8 cellular contexts compared by ENCODE assay signal in the genomic region with DNA sequence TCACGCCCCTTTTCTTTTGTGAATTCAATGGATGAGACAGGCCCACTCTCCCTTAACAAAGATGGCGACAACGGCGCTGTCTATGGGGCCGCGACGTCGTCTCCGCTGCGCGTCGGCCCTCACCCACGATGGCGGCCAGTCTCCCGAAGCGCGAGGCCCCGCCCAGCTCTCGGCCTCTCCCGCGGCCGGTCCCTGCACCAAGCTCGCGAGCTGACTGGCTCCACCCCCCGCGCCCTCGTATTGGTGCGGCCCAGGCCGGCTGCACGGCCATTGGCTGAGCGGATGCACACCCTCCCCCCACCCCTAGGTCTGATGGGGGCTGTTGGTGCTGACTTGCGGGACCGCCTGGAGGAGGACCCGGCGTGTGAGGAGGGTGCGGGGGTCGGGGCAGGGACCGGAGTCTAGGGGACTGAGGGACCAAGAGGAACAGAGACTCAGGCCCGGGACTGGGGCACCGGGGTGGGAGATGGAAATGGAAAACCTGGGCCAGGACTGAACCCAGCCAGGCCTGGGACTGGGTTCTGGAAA. TPM values are rescaled to one million over a fixed set of nuclear protein-coding genes. Genes with fewer than 3 reads are reported as not detected.
DNase-seq lines count a peak whose midpoint lies in the region; ATAC-seq and TF ChIP-seq lines count a peak whose summit lies in the region.

No MANE protein-coding gene starts in this region.

- peak overlapping the region; percentile 60 to 66 for H3K9ac ChIP-seq in liver (ENCODE audit: low read depth in 1 of 2, low read length in 2 of 2)

- no peaks in the 10 kb centered on the region for H3K9me3 ChIP-seq in liver (ENCODE audit: control insufficient read depth in 4 of 4, low read length in 3 of 4)

- TF ChIP-seq RAD21 in liver (IDR thresholded peaks at IDR 0.05): no peak

- CTCF ChIA-PET in activated CD4-positive, alpha-beta memory T cell treated with anti-CD3 and anti-CD28 coated beads for 36 hours (lab: Charles Lee): interaction anchor here (1.2 to 1.3 kb wide), 2 partner anchors 13 to 118 kb away, joined by 3 to 4 read pairs; no protein-coding TSS in a partner anchor

- peaks cover 51% of the 10 kb centered on the region for H3K4me1 Mint-ChIP-seq in activated CD4-positive, alpha-beta memory T cell treated with anti-CD3 and anti-CD28 coated beads for 36 hours (ENCODE audit: low read depth)

- H3K27ac ChIP-seq in 22Rv1: peak overlapping the region; percentile 85
- peak overlapping the region; percentile 58 to 76 for H3K27ac ChIP-seq in liver (ENCODE audit: low read depth in 1 of 2, low read length in 2 of 2)

- H3K36me3 Mint-ChIP-seq in activated CD4-positive, alpha-beta memory T cell treated with anti-CD3 and anti-CD28 coated beads for 36 hours: peaks cover 17% of the 10 kb centered on the region

- no peak for TF ChIP-seq CTCF in 22Rv1 (IDR thresholded peaks at IDR 0.05)
- TF ChIP-seq CTCF in liver (IDR thresholded peaks at IDR 0.05; ENCODE audit: low read depth, low read length, missing input control): no peak

- peaks cover 10 to 60% (median 45%) of the 10 kb centered on the region in 4 donors for H3K4me1 ChIP-seq in liver (ENCODE audit: control insufficient read depth in 4 of 4, insufficient read depth in 4 of 4, low read length in 3 of 4)

- DNase-seq in NCI-H446 treated with DMSO at 0.1 percent for 48 hours (lab: John Stamatoyannopoulos, UW) (peak; percentile 98), dermis blood vessel endothelial cell (peak; percentile 99)
- peak; percentile 98 for DNase-seq in activated CD4-positive, alpha-beta memory T cell treated with anti-CD3 and anti-CD28 coated beads for 36 hours
- peak; percentile 96 to 98 for DNase-seq in stimulated activated CD4-positive, alpha-beta T cell treated with anti-CD3 and anti-CD28 coated beads, Interleukin-2, amount 100 ng/mL, for 48 hours

- peak overlapping the region; percentile 57 to 60 (median 59) for H3K4me3 ChIP-seq in liver (ENCODE audit: low read depth in 1 of 3, low read length in 3 of 3)

- intact Hi-C loops in activated CD4-positive, alpha-beta memory T cell treated with anti-CD3 and anti-CD28 coated beads for 36 hours (cut with micrococcal nuclease): loop anchor here (1.0 kb wide), 2 partner anchors 10 to 369 kb away; partner anchors contain the start of gene CARD8

- peak overlapping the region; percentile 75 for H3K4me3 Mint-ChIP-seq in activated CD4-positive, alpha-beta memory T cell treated with anti-CD3 and anti-CD28 coated beads for 36 hours

- peak overlapping the region; percentile 89 for H3K27ac Mint-ChIP-seq in activated CD4-positive, alpha-beta memory T cell treated with anti-CD3 and anti-CD28 coated beads for 36 hours

- H3K27me3 ChIP-seq in liver (ENCODE audit: control insufficient read depth in 4 of 4, insufficient read depth in 4 of 4, low read length in 3 of 4): no peaks in the 10 kb centered on the region

- ATAC-seq in GM18858 (IDR thresholded peaks at IDR 0.05; ENCODE audit: unreplicated experiment) (peak; percentile 42), HG03097 (IDR thresholded peaks at IDR 0.05; ENCODE audit: low FRiP score, unreplicated experiment) (peak; percentile 49)

- 1% methylated on average over 40 of the region's 40 CpGs for WGBS in liver

- POLR2A ChIA-PET in activated CD4-positive, alpha-beta memory T cell treated with anti-CD3 and anti-CD28 coated beads for 36 hours (lab: Charles Lee): interaction anchor here (1.0 to 2.0 kb wide), 3 partner anchors 9 to 22 kb away, joined by 4 to 8 read pairs (median 5); partner anchors contain the start of genes CA11 and FAM83E

- no peaks in the 10 kb centered on the region for H3K9me3 Mint-ChIP-seq in activated CD4-positive, alpha-beta memory T cell treated with anti-CD3 and anti-CD28 coated beads for 36 hours

- no peaks in the 10 kb centered on the region for H3K36me3 ChIP-seq in liver (ENCODE audit: control insufficient read depth in 4 of 4, insufficient read depth in 3 of 4, low read depth in 1 of 4, low read length in 3 of 4)

- H3K27me3 Mint-ChIP-seq in activated CD4-positive, alpha-beta memory T cell treated with anti-CD3 and anti-CD28 coated beads for 36 hours: no peaks in the 10 kb centered on the region

TF ChIP-seq in liver, 16 proteins besides CTCF, POLR2A, EP300 and RAD21 (continues in another document):
- TF ChIP-seq, protein P1, sequence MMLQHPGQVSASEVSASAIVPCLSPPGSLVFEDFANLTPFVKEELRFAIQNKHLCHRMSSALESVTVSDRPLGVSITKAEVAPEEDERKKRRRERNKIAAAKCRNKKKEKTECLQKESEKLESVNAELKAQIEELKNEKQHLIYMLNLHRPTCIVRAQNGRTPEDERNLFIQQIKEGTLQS (IDR thresholded peaks at IDR 0.05): no peak
- TF ChIP-seq FOXA2 (IDR thresholded peaks at IDR 0.05) (no peak), HNF4A (conservative IDR thresholded peaks at IDR 0.05) (no peak), JUND (IDR thresholded peaks at IDR 0.05) (no peak), EGR1 (IDR thresholded peaks at IDR 0.05; ENCODE audit: low read depth in 2 of 2) (no peak), NR2F2 (IDR thresholded peaks at IDR 0.05) (no peak), FOXA1 (IDR thresholded peaks at IDR 0.05) (no peak), RXRA (IDR thresholded peaks at IDR 0.05) (no peak), MAX (IDR thresholded peaks at IDR 0.05) (no peak), TAF1 (conservative IDR thresholded peaks at IDR 0.05) (no peak), HNF4G (IDR thresholded peaks at IDR 0.05) (no peak), GABPA (IDR thresholded peaks at IDR 0.05 in 1 of 2, conservative IDR thresholded peaks at IDR 0.05 in 1 of 2) (no peak), YY1 (IDR thresholded peaks at IDR 0.05) (peak; percentile 100), ZBTB33 (IDR thresholded peaks at IDR 0.05) (peak; percentile 68)
- TF ChIP-seq, protein P2, sequence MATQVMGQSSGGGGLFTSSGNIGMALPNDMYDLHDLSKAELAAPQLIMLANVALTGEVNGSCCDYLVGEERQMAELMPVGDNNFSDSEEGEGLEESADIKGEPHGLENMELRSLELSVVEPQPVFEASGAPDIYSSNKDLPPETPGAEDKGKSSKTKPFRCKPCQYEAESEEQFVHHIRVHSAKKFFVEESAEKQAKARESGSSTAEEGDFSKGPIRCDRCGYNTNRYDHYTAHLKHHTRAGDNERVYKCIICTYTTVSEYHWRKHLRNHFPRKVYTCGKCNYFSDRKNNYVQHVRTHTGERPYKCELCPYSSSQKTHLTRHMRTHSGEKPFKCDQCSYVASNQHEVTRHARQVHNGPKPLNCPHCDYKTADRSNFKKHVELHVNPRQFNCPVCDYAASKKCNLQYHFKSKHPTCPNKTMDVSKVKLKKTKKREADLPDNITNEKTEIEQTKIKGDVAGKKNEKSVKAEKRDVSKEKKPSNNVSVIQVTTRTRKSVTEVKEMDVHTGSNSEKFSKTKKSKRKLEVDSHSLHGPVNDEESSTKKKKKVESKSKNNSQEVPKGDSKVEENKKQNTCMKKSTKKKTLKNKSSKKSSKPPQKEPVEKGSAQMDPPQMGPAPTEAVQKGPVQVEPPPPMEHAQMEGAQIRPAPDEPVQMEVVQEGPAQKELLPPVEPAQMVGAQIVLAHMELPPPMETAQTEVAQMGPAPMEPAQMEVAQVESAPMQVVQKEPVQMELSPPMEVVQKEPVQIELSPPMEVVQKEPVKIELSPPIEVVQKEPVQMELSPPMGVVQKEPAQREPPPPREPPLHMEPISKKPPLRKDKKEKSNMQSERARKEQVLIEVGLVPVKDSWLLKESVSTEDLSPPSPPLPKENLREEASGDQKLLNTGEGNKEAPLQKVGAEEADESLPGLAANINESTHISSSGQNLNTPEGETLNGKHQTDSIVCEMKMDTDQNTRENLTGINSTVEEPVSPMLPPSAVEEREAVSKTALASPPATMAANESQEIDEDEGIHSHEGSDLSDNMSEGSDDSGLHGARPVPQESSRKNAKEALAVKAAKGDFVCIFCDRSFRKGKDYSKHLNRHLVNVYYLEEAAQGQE (IDR thresholded peaks at IDR 0.05): peak; percentile 30

RNA-seq across cellular contexts. Expression of gene SPHK2, which starts 4.8 kb away (rescaled TPM):
- total RNA-seq in activated CD4-positive, alpha-beta memory T cell treated with anti-CD3 and anti-CD28 coated beads for 36 hours: 10 to 100 TPM; 24.1 to 24.6 TPM
- total RNA-seq in dermis blood vessel endothelial cell: 8.8 and 12.6 TPM in 2 replicates
- total RNA-seq in liver: 10 to 100 TPM; 10.2 to 17.3 TPM
- polyA plus RNA-seq in liver: 10 to 100 TPM in 1 of 2 donors, 1 to 10 TPM in 1; 9.6 to 14.4 TPM

RNA-seq across cellular contexts. Expression of gene RPL18, which starts 5.2 kb away (rescaled TPM):
- total RNA-seq in activated CD4-positive, alpha-beta memory T cell treated with anti-CD3 and anti-CD28 coated beads for 36 hours: 1,000 to 10,000 TPM; 2,095 to 2,140 TPM
- 1,626 and 2,230 TPM in 2 replicates for total RNA-seq in dermis blood vessel endothelial cell
- 100 to 1,000 TPM; 502 to 830 TPM for total RNA-seq in liver
- polyA plus RNA-seq in liver: 100 to 1,000 TPM; 276 to 670 TPM

RNA-seq across cellular contexts. Expression of gene FAM83E, which starts 9.3 kb away (rescaled TPM):
- 1 to 10 TPM; 2.2 to 2.4 TPM for total RNA-seq in activated CD4-positive, alpha-beta memory T cell treated with anti-CD3 and anti-CD28 coated beads for 36 hours
- 0.51 TPM in 1 of 2 replicates, not detected in the other for total RNA-seq in dermis blood vessel endothelial cell
- total RNA-seq in liver: under 1 TPM; 0.33 to 0.42 TPM
- polyA plus RNA-seq in liver: under 1 TPM in 1 of 2 donors, not detected in 1; 0.20 TPM

RNA-seq across cellular contexts. Expression of gene DBP, which starts 13.0 kb away (rescaled TPM):
- total RNA-seq in activated CD4-positive, alpha-beta memory T cell treated with anti-CD3 and anti-CD28 coated beads for 36 hours: 10 to 100 TPM in 1 of 2 experiments, 1 to 10 TPM in 1; 8.3 to 10.4 TPM
- total RNA-seq in dermis blood vessel endothelial cell: 1.6 and 3.1 TPM in 2 replicates
- 1 to 10 TPM; 2.3 to 4.5 TPM for total RNA-seq in liver
- polyA plus RNA-seq in liver: 1 to 10 TPM; 1.2 to 1.3 TPM

RNA-seq across cellular contexts. Expression of gene SPACA4, which starts 17.6 kb away (rescaled TPM):
- not detected for total RNA-seq in activated CD4-positive, alpha-beta memory T cell treated with anti-CD3 and anti-CD28 coated beads for 36 hours
- total RNA-seq in dermis blood vessel endothelial cell (not detected in 2 replicates), liver (not detected)
- polyA plus RNA-seq in liver: not detected

Comparison
In these comparisons a context has a peak if more than half of its experiments do, and no peak if none do; other contexts are left out.
1. Peak in every context shown above with its lines: DNase-seq, ATAC-seq, H3K4me3 ChIP-seq and H3K27ac ChIP-seq.